Comparison of ENCODE assay signal across 12 cellular contexts in the genomic region with DNA sequence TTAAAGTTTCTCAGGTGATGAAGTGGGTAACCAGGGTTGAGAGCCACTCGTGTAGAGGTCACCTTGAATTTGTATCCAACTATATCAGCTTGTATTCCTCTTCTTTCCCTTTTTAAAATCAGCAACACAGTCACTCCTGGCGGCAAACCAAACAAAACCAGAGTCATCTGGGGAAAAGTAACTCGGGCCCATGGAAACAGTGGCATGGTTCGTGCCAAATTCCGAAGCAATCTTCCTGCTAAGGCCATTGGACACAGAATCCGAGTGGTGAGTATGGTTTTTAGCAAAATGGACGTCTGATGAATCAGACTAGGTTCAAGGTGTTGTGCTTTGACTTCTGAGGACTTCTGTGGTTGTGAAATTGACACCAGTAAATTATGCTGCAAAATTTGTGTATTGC. TPM values are rescaled to one million over a fixed set of nuclear protein-coding genes. Genes with fewer than 3 reads are reported as not detected.
DNase-seq lines count a peak whose midpoint lies in the region; ATAC-seq and TF ChIP-seq lines count a peak whose summit lies in the region.
"Had no signal": no experiment of that assay in that cellular context is flagged by ENCODE, and none has a peak within 500 bp of the region (broad histone marks: within the 10 kb centered on the region; RNA-seq: fewer than 3 reads in every experiment).

No MANE protein-coding gene starts in this region.

- no peak overlapping the region for H3K27ac ChIP-seq in tibial artery
- H3K27ac ChIP-seq: hepatocyte had no signal

- TF ChIP-seq CTCF in tibial artery (IDR thresholded peaks at IDR 0.05) = no peak

- peak; percentile 9 for ATAC-seq in Right ventricle myocardium superior (ENCODE audit: poor library complexity)
- ATAC-seq in activated CD8-positive, alpha-beta T cell treated with anti-CD3 and anti-CD28 coated beads, Interleukin-2, amount 10 ng/mL, durations not matched to agents 7 days and 5 days = no peak
- ATAC-seq: HepG2 had no signal

- H3K36me3 ChIP-seq in tibial artery = peaks cover 49 to 65% (median 55%) of the 10 kb centered on the region in 3 donors

- H3K27ac Mint-ChIP-seq in activated CD8-positive, alpha-beta T cell treated with anti-CD3 and anti-CD28 coated beads, Interleukin-2, amount 10 ng/mL, durations not matched to agents 7 days and 5 days = peak overlapping the region; percentile 80

- CTCF ChIA-PET in activated CD8-positive, alpha-beta T cell treated with anti-CD3 and anti-CD28 coated beads, Interleukin-2, amount 10 ng/mL, durations not matched to agents 7 days and 5 days (lab: Charles Lee) = interaction anchor here (1.9 kb wide), 1 partner anchor 10 kb away, joined by 5 read pairs; no protein-coding TSS in a partner anchor

- no peaks in the 10 kb centered on the region for H3K9me3 Mint-ChIP-seq in activated CD8-positive, alpha-beta T cell treated with anti-CD3 and anti-CD28 coated beads, Interleukin-2, amount 10 ng/mL, durations not matched to agents 7 days and 5 days (ENCODE audit: insufficient read depth)

- peaks cover 0 to 47% (median 37%) of the 10 kb centered on the region in 4 donors for H3K4me1 ChIP-seq in tibial artery

- peaks cover 74% of the 10 kb centered on the region for H3K36me3 Mint-ChIP-seq in activated CD8-positive, alpha-beta T cell treated with anti-CD3 and anti-CD28 coated beads, Interleukin-2, amount 10 ng/mL, durations not matched to agents 7 days and 5 days (ENCODE audit: low read depth)

- peak overlapping the region; percentile 31 for H3K4me3 Mint-ChIP-seq in activated CD8-positive, alpha-beta T cell treated with anti-CD3 and anti-CD28 coated beads, Interleukin-2, amount 10 ng/mL, durations not matched to agents 7 days and 5 days

- DNase-seq in Right ventricle myocardium superior (peak; percentile 46), cardiac septum (ENCODE audit: low spot score) (no peak), fibroblast of peridontal ligament (ENCODE audit: extremely low read depth) (peak; percentile 69), stromal cell of bone marrow (ENCODE audit: low read depth) (peak; percentile 74), NCI-H1694 (lab: John Stamatoyannopoulos, UW) (no peak), tibial artery (no peak), occipital lobe (lab: John Stamatoyannopoulos, UW) (no peak)
- no peak for DNase-seq in activated CD8-positive, alpha-beta T cell treated with anti-CD3 and anti-CD28 coated beads, Interleukin-2, amount 10 ng/mL, durations not matched to agents 7 days and 5 days
- DNase-seq: activated CD4-positive, alpha-beta T cell treated with anti-CD3 and anti-CD28 coated beads, Interleukin-2, amount 50 U/mL, for 48 hours; cortex of kidney had no signal

- POLR2A ChIA-PET in activated CD8-positive, alpha-beta T cell treated with anti-CD3 and anti-CD28 coated beads, Interleukin-2, amount 10 ng/mL, durations not matched to agents 7 days and 5 days (lab: Charles Lee) = no interaction called here

- H3K4me3 ChIP-seq in tibial artery = no peak overlapping the region
- H3K4me3 ChIP-seq: hepatocyte had no signal

- intact Hi-C loops in Right ventricle myocardium superior (cut with DNase I) = no loop called here
- intact Hi-C loops in cardiac septum (cut with DNase I) = no loop called here
- intact Hi-C loops in tibial artery (cut with DNase I; ENCODE audit: low total_unique reads) = no loop called here

- H3K9me3 ChIP-seq in tibial artery = no peaks in the 10 kb centered on the region

- no peaks in the 10 kb centered on the region for H3K27me3 ChIP-seq in tibial artery
- H3K27me3 ChIP-seq: hepatocyte had no signal

- peaks cover 74% of the 10 kb centered on the region for H3K4me1 Mint-ChIP-seq in activated CD8-positive, alpha-beta T cell treated with anti-CD3 and anti-CD28 coated beads, Interleukin-2, amount 10 ng/mL, durations not matched to agents 7 days and 5 days (ENCODE audit: low read depth)

- H3K27me3 Mint-ChIP-seq in activated CD8-positive, alpha-beta T cell treated with anti-CD3 and anti-CD28 coated beads, Interleukin-2, amount 10 ng/mL, durations not matched to agents 7 days and 5 days (ENCODE audit: low read depth) = no peaks in the 10 kb centered on the region

RNA-seq across cellular contexts. Expression of gene RPL35A, which starts 3.9 kb away (rescaled TPM):
- total RNA-seq in Right ventricle myocardium superior (671 TPM), cardiac septum (563 TPM), occipital lobe (1,043 TPM)
- 100 to 1,000 TPM; 876 to 907 TPM for total RNA-seq in activated CD8-positive, alpha-beta T cell treated with anti-CD3 and anti-CD28 coated beads, Interleukin-2, amount 10 ng/mL, durations not matched to agents 7 days and 5 days

RNA-seq across cellular contexts. Expression of gene LMLN, which starts 6.1 kb away (rescaled TPM):
- 8.8 TPM for total RNA-seq in Right ventricle myocardium superior
- 10.1 TPM for total RNA-seq in cardiac septum
- 1 to 10 TPM; 4.0 to 6.0 TPM for total RNA-seq in activated CD8-positive, alpha-beta T cell treated with anti-CD3 and anti-CD28 coated beads, Interleukin-2, amount 10 ng/mL, durations not matched to agents 7 days and 5 days
- 8.4 TPM for total RNA-seq in occipital lobe

Comparison
In these comparisons a context has a peak if more than half of its experiments do, and no peak if none do; other contexts are left out.
1. DNase-seq: peak in Right ventricle myocardium superior (single experiment), fibroblast of peridontal ligament (single experiment) and stromal cell of bone marrow (single experiment); none in cardiac septum (single experiment), activated CD8-positive, alpha-beta T cell treated with anti-CD3 and anti-CD28 coated beads, Interleukin-2, amount 10 ng/mL, durations not matched to agents 7 days and 5 days (single experiment), NCI-H1694 (single experiment), tibial artery (0 of 2) and occipital lobe (single experiment).